ENCODE assay signal across 15 cellular contexts in the genomic region with DNA sequence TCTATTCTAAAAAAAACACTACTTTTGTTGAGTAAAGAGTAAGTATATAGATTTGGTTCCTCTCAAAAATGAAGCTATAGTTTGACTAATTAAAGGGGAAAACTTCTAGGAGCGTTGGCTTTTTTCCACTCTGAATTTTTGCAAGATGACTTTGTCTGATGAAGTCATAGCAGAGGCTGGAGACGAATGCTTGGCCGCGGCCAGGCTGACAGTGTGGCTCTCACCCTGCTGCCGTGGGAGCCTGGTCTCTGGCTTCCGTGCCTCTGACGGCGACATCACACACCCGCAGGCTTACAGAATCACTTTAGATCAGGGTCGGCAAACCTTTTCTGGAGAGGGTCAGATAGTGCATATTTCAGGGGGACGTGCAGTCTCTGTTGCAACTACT.
DNase-seq lines count a peak whose midpoint lies in the region; ATAC-seq, FAIRE-seq and TF ChIP-seq lines count a peak whose summit lies in the region.
"Had no signal": no experiment of that assay in that cellular context is flagged by ENCODE, and none has a peak within 500 bp of the region (broad histone marks: within the 10 kb centered on the region; RNA-seq: fewer than 3 reads in every experiment).

No MANE protein-coding gene starts in this region.

- no TSS peak for BruUV-seq in HepG2 (replicated peaks; lab: Mats Ljungman, UMichigan)

- intact Hi-C loops in HepG2 (cut with micrococcal nuclease; ENCODE audit: unreplicated experiment): loop anchor here (1.0 kb wide), 1 partner anchor 178 kb away; no protein-coding TSS in a partner anchor
- intact Hi-C loops in aorta (cut with DNase I): no loop called here

- no peak overlapping the region for H3K4me3 ChIP-seq in liver (ENCODE audit: low read depth in 1 of 3, low read length in 3 of 3)
- no peak overlapping the region for H3K4me3 ChIP-seq in HepG2 (replicated peaks in 1 of 3; ENCODE audit: insufficient read depth in 1 of 3, low read depth in 2 of 3, low read length in 3 of 3)
- peak overlapping the region; percentile 23 for H3K4me3 ChIP-seq in coronary artery
- H3K4me3 ChIP-seq in aorta (ENCODE audit: low read length in 2 of 2): no peak overlapping the region
- no peak overlapping the region for H3K4me3 ChIP-seq in HAP-1
- H3K4me3 ChIP-seq: vagina had no signal

- H3K4me1 ChIP-seq in liver (ENCODE audit: control insufficient read depth in 4 of 4, insufficient read depth in 4 of 4, low read length in 3 of 4) (peaks cover 0 to 14% (median 0%) of the 10 kb centered on the region in 4 donors), HepG2 (ENCODE audit: insufficient read depth, low read length) (no peaks in the 10 kb centered on the region), aorta (ENCODE audit: control insufficient read depth in 1 of 2, insufficient read depth in 2 of 2, low read length in 2 of 2) (no peaks in the 10 kb centered on the region), HAP-1 (no peaks in the 10 kb centered on the region)

- H3K27me3 ChIP-seq in liver (ENCODE audit: control insufficient read depth in 4 of 4, insufficient read depth in 4 of 4, low read length in 3 of 4) (peaks cover 0 to 6% (median 4%) of the 10 kb centered on the region in 4 donors), HepG2 (ENCODE audit: control insufficient read depth in 1 of 2, insufficient read depth in 2 of 2, low read length in 2 of 2) (peaks cover 19 to 81% of the 10 kb centered on the region in 2 experiments), aorta (ENCODE audit: control insufficient read depth in 1 of 2, insufficient read depth in 2 of 2, low read length in 1 of 2) (no peaks in the 10 kb centered on the region), HAP-1 (ENCODE audit: low read depth) (peaks cover 3% of the 10 kb centered on the region; the same call in 1 of the 2 replicates)
- H3K27me3 ChIP-seq: vagina had no signal

- H3K79me2 ChIP-seq in HepG2 (ENCODE audit: insufficient read depth, low read length): no peaks in the 10 kb centered on the region

- no peak for TF ChIP-seq POLR2A in HepG2 (IDR thresholded peaks at IDR 0.05; ENCODE audit: insufficient read depth in 1 of 2, low read depth in 2 of 2, low read length in 2 of 2)

- TF ChIP-seq EP300 in HepG2 (IDR thresholded peaks at IDR 0.05; ENCODE audit: low read depth in 2 of 2, low read length in 2 of 2) (no peak), HepG2 (CRISPR knock-in tag; IDR thresholded peaks at IDR 0.05; ENCODE audit: borderline replicate concordance) (no peak)

- TF ChIP-seq RAD21 in liver (IDR thresholded peaks at IDR 0.05) (no peak), HepG2 (CRISPR knock-in tag; IDR thresholded peaks at IDR 0.05) (no peak)

- no peak overlapping the region for H2AFZ ChIP-seq in HepG2 (ENCODE audit: low read length)

- H3K27ac ChIP-seq in liver (ENCODE audit: low read depth in 1 of 2, low read length in 2 of 2) (peak overlapping the region; percentile 15 to 37), HepG2 (ENCODE audit: extremely low read length, insufficient read depth, low read length) (no peak overlapping the region), coronary artery (peak overlapping the region in 1 of 2 donors; percentile 28), aorta (ENCODE audit: low read depth in 1 of 2, low read length in 2 of 2) (no peak overlapping the region)
- H3K27ac ChIP-seq: vagina had no signal

- ATAC-seq in HepG2 (no peak), aorta (ENCODE audit: low FRiP score) (no peak)
- ATAC-seq: esophagus mucosa had no signal

- POLR2A ChIA-PET in HepG2 (lab: Yijun Ruan, JAX): no interaction called here

- 73% methylated on average over 11 of the region's 11 CpGs for WGBS in liver
- WGBS in HepG2 (ENCODE audit: low lambda C conversion rate): 5% methylated on average over 10 of the region's 11 CpGs
- 4 to 5% methylated on average over 11 of the region's 11 CpGs for WGBS in aorta, 2 donors

- DNase-seq in HepG2 (ENCODE audit: low spot score) (no peak), coronary artery (ENCODE audit: low spot score) (no peak), non-pigmented ciliary epithelial cell (ENCODE audit: low read depth) (peak; percentile 6), aorta (peak; percentile 66 to 84), DMS53 treated with DMSO at 0.1 percent for 48 hours (lab: John Stamatoyannopoulos, UW; ENCODE audit: unreplicated experiment) (no peak), HAP-1 (ENCODE audit: low spot score in 2 of 2) (no peak), NCI-H187 treated with DMSO at 0.1 percent for 48 hours (lab: John Stamatoyannopoulos, UW) (no peak)
- DNase-seq: activated CD4-positive, alpha-beta T cell treated with anti-CD3 and anti-CD28 coated beads, Interleukin-2, amount 50 U/mL, for 48 hours; activated gamma-delta T cell treated with Interleukin-2 at 50 U/mL for 16 hours; NCI-H524 had no signal

- no peak overlapping the region for H3K4me2 ChIP-seq in HepG2 (ENCODE audit: low read depth, low read length)

- H3K36me3 ChIP-seq in liver (ENCODE audit: control insufficient read depth in 4 of 4, insufficient read depth in 3 of 4, low read depth in 1 of 4, low read length in 3 of 4): no peaks in the 10 kb centered on the region
- H3K36me3 ChIP-seq in HepG2 (replicated peaks in 1 of 2; ENCODE audit: control insufficient read depth in 1 of 2, insufficient read depth in 2 of 2, low read length in 2 of 2): no peaks in the 10 kb centered on the region
- H3K36me3 ChIP-seq in aorta (ENCODE audit: control insufficient read depth in 1 of 2, insufficient read depth in 2 of 2, low read length in 1 of 2): no peaks in the 10 kb centered on the region
- no peaks in the 10 kb centered on the region for H3K36me3 ChIP-seq in HAP-1 (replicated peaks)
- H3K36me3 ChIP-seq: vagina had no signal

- H4K20me1 ChIP-seq in HepG2 (ENCODE audit: insufficient read depth, low read length): no peaks in the 10 kb centered on the region; the same call in 1 of the 2 replicates

- TF ChIP-seq CTCF in liver (IDR thresholded peaks at IDR 0.05; ENCODE audit: low read depth, low read length, missing input control) (no peak), HepG2 (CRISPR knock-in tag; IDR thresholded peaks at IDR 0.05) (no peak), coronary artery (IDR thresholded peaks at IDR 0.05) (no peak)

- no peak overlapping the region for H3K9ac ChIP-seq in liver (ENCODE audit: low read depth in 1 of 2, low read length in 2 of 2)
- H3K9ac ChIP-seq in HepG2 (ENCODE audit: insufficient read depth, low read depth, low read length): no peak overlapping the region

- CTCF ChIA-PET in HepG2 (lab: Yijun Ruan, JAX; ENCODE audit: low intra/inter-chr PET ratio, low total read pairs): no interaction called here

- no peaks in the 10 kb centered on the region for H3K9me3 ChIP-seq in liver (ENCODE audit: control insufficient read depth in 4 of 4, low read length in 3 of 4)
- no peaks in the 10 kb centered on the region for H3K9me3 ChIP-seq in HepG2 (ENCODE audit: low read length)
- H3K9me3 ChIP-seq in aorta (ENCODE audit: control insufficient read depth, low read length): no peaks in the 10 kb centered on the region
- H3K9me3 ChIP-seq in HAP-1: no peaks in the 10 kb centered on the region
- H3K9me3 ChIP-seq: vagina had no signal

- no peak for FAIRE-seq in HepG2 (lab: Jason Lieb, UNC)
- FAIRE-seq: H1, islet of Langerhans had no signal

- in situ Hi-C loops in HepG2 (cut with HindIII; ENCODE audit: extremely low pct_ligation_motif_present, low pct_unique_long_range_greater_than_20kb) (no loop called here), HAP-1 (cut with MboI; ENCODE audit: low sequenced_read_pairs) (no loop called here)

TF ChIP-seq in liver, 16 proteins besides CTCF, POLR2A, EP300 and RAD21:
- TF ChIP-seq HNF4G (IDR thresholded peaks at IDR 0.05): no peak
- TF ChIP-seq JUND (IDR thresholded peaks at IDR 0.05): no peak
- TF ChIP-seq NR2F2 (IDR thresholded peaks at IDR 0.05): no peak
- no peak for TF ChIP-seq ZBTB33 (IDR thresholded peaks at IDR 0.05)
- TF ChIP-seq HNF4A (conservative IDR thresholded peaks at IDR 0.05): no peak
- no peak for TF ChIP-seq RXRA (IDR thresholded peaks at IDR 0.05)

TF ChIP-seq in HepG2, 621 proteins besides CTCF, POLR2A, EP300 and RAD21:
- TF ChIP-seq ZNF180 (CRISPR knock-in tag; IDR thresholded peaks at IDR 0.05; ENCODE audit: borderline replicate concordance, low read depth) (no peak), ZBTB1 (CRISPR knock-in tag; IDR thresholded peaks at IDR 0.05; ENCODE audit: borderline replicate concordance) (no peak), TSC22D2 (CRISPR knock-in tag; IDR thresholded peaks at IDR 0.05; ENCODE audit: borderline replicate concordance) (no peak), PBX3 (CRISPR knock-in tag; IDR thresholded peaks at IDR 0.05; ENCODE audit: borderline replicate concordance) (no peak)
- TF ChIP-seq, protein P1, sequence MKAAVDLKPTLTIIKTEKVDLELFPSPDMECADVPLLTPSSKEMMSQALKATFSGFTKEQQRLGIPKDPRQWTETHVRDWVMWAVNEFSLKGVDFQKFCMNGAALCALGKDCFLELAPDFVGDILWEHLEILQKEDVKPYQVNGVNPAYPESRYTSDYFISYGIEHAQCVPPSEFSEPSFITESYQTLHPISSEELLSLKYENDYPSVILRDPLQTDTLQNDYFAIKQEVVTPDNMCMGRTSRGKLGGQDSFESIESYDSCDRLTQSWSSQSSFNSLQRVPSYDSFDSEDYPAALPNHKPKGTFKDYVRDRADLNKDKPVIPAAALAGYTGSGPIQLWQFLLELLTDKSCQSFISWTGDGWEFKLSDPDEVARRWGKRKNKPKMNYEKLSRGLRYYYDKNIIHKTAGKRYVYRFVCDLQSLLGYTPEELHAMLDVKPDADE (CRISPR knock-in tag; IDR thresholded peaks at IDR 0.05): no peak
- TF ChIP-seq, protein P2, sequence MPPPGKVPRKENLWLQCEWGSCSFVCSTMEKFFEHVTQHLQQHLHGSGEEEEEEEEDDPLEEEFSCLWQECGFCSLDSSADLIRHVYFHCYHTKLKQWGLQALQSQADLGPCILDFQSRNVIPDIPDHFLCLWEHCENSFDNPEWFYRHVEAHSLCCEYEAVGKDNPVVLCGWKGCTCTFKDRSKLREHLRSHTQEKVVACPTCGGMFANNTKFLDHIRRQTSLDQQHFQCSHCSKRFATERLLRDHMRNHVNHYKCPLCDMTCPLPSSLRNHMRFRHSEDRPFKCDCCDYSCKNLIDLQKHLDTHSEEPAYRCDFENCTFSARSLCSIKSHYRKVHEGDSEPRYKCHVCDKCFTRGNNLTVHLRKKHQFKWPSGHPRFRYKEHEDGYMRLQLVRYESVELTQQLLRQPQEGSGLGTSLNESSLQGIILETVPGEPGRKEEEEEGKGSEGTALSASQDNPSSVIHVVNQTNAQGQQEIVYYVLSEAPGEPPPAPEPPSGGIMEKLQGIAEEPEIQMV (CRISPR knock-in tag; IDR thresholded peaks at IDR 0.05; ENCODE audit: low read depth): no peak

Comparison
In these comparisons a context has a peak if more than half of its experiments do, and no peak if none do; other contexts are left out.
1. H3K27ac ChIP-seq: peak in liver (2 of 2); none in HepG2 (single experiment) and aorta (0 of 2).
2. DNase-seq: peak in non-pigmented ciliary epithelial cell (single experiment) and aorta (2 of 2); none in HepG2 (single experiment), coronary artery (single experiment), DMS53 treated with DMSO at 0.1 percent for 48 hours (single experiment), HAP-1 (0 of 2) and NCI-H187 treated with DMSO at 0.1 percent for 48 hours (single experiment).